23 cellular contexts compared by ENCODE assay signal in the genomic region with DNA sequence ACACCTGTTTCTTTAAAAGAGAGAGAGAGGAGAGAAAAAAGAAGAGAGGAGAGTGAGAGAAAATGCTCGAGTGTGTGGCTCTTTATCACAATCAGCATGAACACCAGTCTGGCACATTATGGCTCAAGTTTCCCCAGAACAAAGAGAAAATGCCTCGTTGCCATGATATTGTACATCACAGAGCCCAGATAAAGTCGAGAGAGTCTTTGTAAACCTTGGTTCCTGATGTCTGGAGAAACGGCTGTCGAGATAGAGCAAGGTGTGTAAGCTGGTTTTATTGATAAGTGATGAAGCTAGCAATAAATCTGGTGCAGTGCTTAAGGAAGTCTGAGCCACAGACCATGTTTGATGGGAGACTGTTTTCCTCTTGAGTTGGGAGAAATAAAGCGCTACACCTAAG.
DNase-seq lines count a peak whose midpoint lies in the region; ATAC-seq and TF ChIP-seq lines count a peak whose summit lies in the region.
"Had no signal": no experiment of that assay in that cellular context is flagged by ENCODE, and none has a peak within 500 bp of the region (broad histone marks: within the 10 kb centered on the region; RNA-seq: fewer than 3 reads in every experiment).

No MANE protein-coding gene starts in this region.

- no peaks in the 10 kb centered on the region for H3K36me3 Mint-ChIP-seq in GM23338 (ENCODE audit: low read depth)
- H3K36me3 Mint-ChIP-seq in nephron (ENCODE audit: low read depth), result no peaks in the 10 kb centered on the region
- 0 out of 2 replicates have a peak, but pooled peaks cover 3% of the 10 kb centered on the region for H3K36me3 Mint-ChIP-seq in WTC11
- no peaks in the 10 kb centered on the region for H3K36me3 Mint-ChIP-seq in activated CD4-positive, alpha-beta T cell treated with anti-CD3 and anti-CD28 coated beads for 36 hours (ENCODE audit: low read depth)

- H3K9me2 ChIP-seq in GM23338 (ENCODE audit: insufficient read depth), result no peaks in the 10 kb centered on the region

- ATAC-seq in GM23338, result no peak
- no peak for ATAC-seq in WTC11
- no peak for ATAC-seq in activated CD4-positive, alpha-beta T cell treated with anti-CD3 and anti-CD28 coated beads for 36 hours
- ATAC-seq: T-helper 17 cell had no signal

- no peaks in the 10 kb centered on the region for H4K20me1 ChIP-seq in GM23338 (replicated peaks; ENCODE audit: insufficient read depth)
- H4K20me1 ChIP-seq: BLaER1 had no signal

- CTCF ChIA-PET in WTC11 (lab: Charles Lee), result no interaction called here
- CTCF ChIA-PET in activated CD4-positive, alpha-beta T cell treated with anti-CD3 and anti-CD28 coated beads for 36 hours (lab: Charles Lee), result interaction anchor here (1.3 kb wide), 1 partner anchor 125 kb away, joined by 6 read pairs; no protein-coding TSS in a partner anchor

- H3K4me1 Mint-ChIP-seq in GM23338 (peaks cover 29% of the 10 kb centered on the region; the same call in 2 of the 3 replicates), nephron (peaks cover 26% of the 10 kb centered on the region), WTC11 (peaks cover 25% of the 10 kb centered on the region)
- H3K4me1 Mint-ChIP-seq in activated CD4-positive, alpha-beta T cell treated with anti-CD3 and anti-CD28 coated beads for 36 hours, result no peaks in the 10 kb centered on the region
- H3K4me1 Mint-ChIP-seq: T-helper 17 cell had no signal

- POLR2A ChIA-PET in WTC11 (lab: Charles Lee), result no interaction called here
- POLR2A ChIA-PET in activated CD4-positive, alpha-beta T cell treated with anti-CD3 and anti-CD28 coated beads for 36 hours (lab: Charles Lee), result interaction anchor here (0.5 kb wide), 1 partner anchor 360 kb away, joined by 3 read pairs; no protein-coding TSS in a partner anchor

- H3K4me3 ChIP-seq in GM23338 (no peak overlapping the region), endocrine pancreas (ENCODE audit: control insufficient read depth, insufficient read depth, low read length) (peak overlapping the region; percentile 32)
- H3K4me3 ChIP-seq: BLaER1, SJSA1 had no signal

- intact Hi-C loops in activated CD4-positive, alpha-beta T cell treated with anti-CD3 and anti-CD28 coated beads for 36 hours (cut with DNase I, micrococcal nuclease), result no loop called here

- TF ChIP-seq CTCF in GM23338 (conservative IDR thresholded peaks at IDR 0.05; ENCODE audit: low read depth in 2 of 2), result no peak
- TF ChIP-seq CTCF in nephron (IDR thresholded peaks at IDR 0.05; ENCODE audit: unreplicated experiment in 3 of 3), result no peak
- TF ChIP-seq CTCF in WTC11 (IDR thresholded peaks at IDR 0.05), result no peak

- H3K27ac Mint-ChIP-seq in GM23338 (peak overlapping the region; percentile 41; the same call in 1 of the 2 replicates), nephron (peak overlapping the region; percentile 62 to 84 (median 70)), WTC11 (no peak overlapping the region)
- H3K27ac Mint-ChIP-seq in activated CD4-positive, alpha-beta T cell treated with anti-CD3 and anti-CD28 coated beads for 36 hours, result no peak overlapping the region
- H3K27ac Mint-ChIP-seq: dendritic cell treated with granulocyte-macrophage colony-stimulating factor and Interleukin-4, amounts not matched to agents 40 ng/mL and 50 ng/mL, for 4 days; T-helper 17 cell had no signal

- no peaks in the 10 kb centered on the region; the same call in 2 of the 3 replicates for H3K9me3 Mint-ChIP-seq in GM23338
- no peaks in the 10 kb centered on the region for H3K9me3 Mint-ChIP-seq in nephron
- H3K9me3 Mint-ChIP-seq in WTC11, result peaks cover 10% of the 10 kb centered on the region
- H3K9me3 Mint-ChIP-seq in activated CD4-positive, alpha-beta T cell treated with anti-CD3 and anti-CD28 coated beads for 36 hours (ENCODE audit: low read depth), result no peaks in the 10 kb centered on the region
- H3K9me3 Mint-ChIP-seq: dendritic cell treated with granulocyte-macrophage colony-stimulating factor and Interleukin-4, amounts not matched to agents 40 ng/mL and 50 ng/mL, for 4 days had no signal

- peak overlapping the region; percentile 89 for H2AFZ ChIP-seq in GM23338

- no peaks in the 10 kb centered on the region for H3K79me2 ChIP-seq in GM23338 (replicated peaks; ENCODE audit: insufficient read depth)

- H3K27me3 ChIP-seq in GM23338 (ENCODE audit: insufficient read depth), result no peaks in the 10 kb centered on the region
- H3K27me3 ChIP-seq in endocrine pancreas (ENCODE audit: control insufficient read depth, insufficient read depth, low read length), result no peaks in the 10 kb centered on the region
- H3K27me3 ChIP-seq: BLaER1, SJSA1 had no signal

- no peaks in the 10 kb centered on the region for H3F3A ChIP-seq in GM23338 (replicated peaks; ENCODE audit: low read depth)

- H3K4me3 Mint-ChIP-seq in GM23338 (no peak overlapping the region), nephron (no peak overlapping the region), WTC11 (no peak overlapping the region)
- H3K4me3 Mint-ChIP-seq in activated CD4-positive, alpha-beta T cell treated with anti-CD3 and anti-CD28 coated beads for 36 hours, result no peak overlapping the region
- H3K4me3 Mint-ChIP-seq: dendritic cell treated with granulocyte-macrophage colony-stimulating factor and Interleukin-4, amounts not matched to agents 40 ng/mL and 50 ng/mL, for 4 days; T-helper 17 cell had no signal

- DNase-seq in GM23338 (ENCODE audit: low spot score) (no peak), NCI-H345 treated with DMSO at 0.1 percent for 48 hours (lab: John Stamatoyannopoulos, UW; ENCODE audit: unreplicated experiment) (peak; percentile 34), WTC11 (ENCODE audit: low spot score) (no peak), cerebellum (ENCODE audit: low spot score) (no peak)
- DNase-seq in activated CD4-positive, alpha-beta T cell treated with anti-CD3 and anti-CD28 coated beads for 36 hours, result no peak
- no peak for DNase-seq in activated naive CD4-positive, alpha-beta T cell treated with Interleukin-2 at 50 U/mL for 16 hours
- DNase-seq: ACHN; activated CD4-positive, alpha-beta T cell treated with anti-CD3 and anti-CD28 coated beads, Interleukin-2, amount 50 U/mL, for 1 hour; activated naive CD4-positive, alpha-beta T cell treated with anti-CD3 and anti-CD28 coated beads, Interleukin-2, amount 50 U/mL, for 16 hours; amygdala; HCEC 1CT; NCI-H187 treated with DMSO at 0.1 percent for 48 hours; NCI-H510A treated with DMSO at 0.1 percent for 48 hours; right cardiac atrium; stimulated activated CD4-positive, alpha-beta T cell treated with anti-CD3 and anti-CD28 coated beads, Interleukin-4, amount 100 ng/mL, for 4 hours; stimulated activated naive CD4-positive, alpha-beta T cell; T-helper 17 cell had no signal

- H3K27me3 Mint-ChIP-seq in GM23338 (ENCODE audit: insufficient read depth, low read depth, poor library complexity) (peaks cover 4% of the 10 kb centered on the region), nephron (ENCODE audit: low read depth) (no peaks in the 10 kb centered on the region), WTC11 (ENCODE audit: low read depth) (no peaks in the 10 kb centered on the region)
- H3K27me3 Mint-ChIP-seq in activated CD4-positive, alpha-beta T cell treated with anti-CD3 and anti-CD28 coated beads for 36 hours, result peaks cover 14% of the 10 kb centered on the region
- H3K27me3 Mint-ChIP-seq: dendritic cell treated with granulocyte-macrophage colony-stimulating factor and Interleukin-4, amounts not matched to agents 40 ng/mL and 50 ng/mL, for 4 days had no signal

- no peaks in the 10 kb centered on the region for H3K36me3 ChIP-seq in GM23338 (ENCODE audit: insufficient read depth)
- H3K36me3 ChIP-seq in endocrine pancreas (ENCODE audit: control insufficient read depth, insufficient read depth, low read length), result no peaks in the 10 kb centered on the region
- H3K36me3 ChIP-seq: BLaER1, SJSA1 had no signal

- no peak overlapping the region for H3K9ac ChIP-seq in endocrine pancreas (ENCODE audit: control insufficient read depth, insufficient read depth, low read length)
- H3K9ac ChIP-seq: BLaER1 had no signal

- no peak overlapping the region for H3K27ac ChIP-seq in GM23338 (ENCODE audit: low read depth)
- H3K27ac ChIP-seq: BLaER1, HL-60, SJSA1 had no signal

- peaks cover 23% of the 10 kb centered on the region for H3K4me1 ChIP-seq in GM23338 (ENCODE audit: insufficient read depth)
- H3K4me1 ChIP-seq in endocrine pancreas (ENCODE audit: control insufficient read depth, insufficient read depth, low read length), result peaks cover 36% of the 10 kb centered on the region
- H3K4me1 ChIP-seq: SJSA1 had no signal

- H3K9me3 ChIP-seq in endocrine pancreas (ENCODE audit: control insufficient read depth, low read length), result no peaks in the 10 kb centered on the region
- H3K9me3 ChIP-seq: BLaER1, SJSA1 had no signal

- H3K4me2 ChIP-seq in GM23338, result no peak overlapping the region
- H3K4me2 ChIP-seq: BLaER1 had no signal

TF ChIP-seq in WTC11, 78 proteins besides CTCF, POLR2A, EP300 and RAD21:
- TF ChIP-seq SOX15 (CRISPR knock-in tag; IDR thresholded peaks at IDR 0.05) (no peak), JAZF1 (CRISPR knock-in tag; IDR thresholded peaks at IDR 0.05) (no peak)

Comparison
In these comparisons a context has a peak if more than half of its experiments do, and no peak if none do; other contexts are left out.
1. H3K27ac Mint-ChIP-seq: peak in GM23338 (single experiment) and nephron (3 of 3); none in WTC11 (single experiment) and activated CD4-positive, alpha-beta T cell treated with anti-CD3 and anti-CD28 coated beads for 36 hours (single experiment).